In the genomic region with DNA sequence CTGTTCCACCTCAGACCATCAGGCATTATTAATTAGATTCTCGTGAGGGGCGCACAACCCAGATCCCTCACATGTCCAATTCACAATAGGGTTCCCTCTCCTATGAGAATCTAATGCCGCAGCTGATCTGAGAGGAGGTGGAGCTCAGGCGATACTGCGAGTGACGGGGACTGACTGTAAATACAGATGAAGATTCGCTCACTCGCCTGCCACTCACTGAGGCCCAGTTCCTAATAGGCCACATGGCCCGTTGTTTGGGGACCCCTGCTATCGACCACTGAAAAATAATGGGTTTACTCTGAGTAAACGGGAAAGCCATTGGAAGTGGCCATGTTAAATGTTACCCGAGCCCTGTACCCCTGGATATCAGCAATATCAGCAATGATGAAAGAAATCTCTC, we compare ENCODE assay signal across 29 cellular contexts.
"Had no signal": no experiment of that assay in that cellular context is flagged by ENCODE, and none has a peak within 500 bp of the region (broad histone marks: within the 10 kb centered on the region; RNA-seq: fewer than 3 reads in every experiment).

No MANE protein-coding gene starts in this region.

- H3K4me1 ChIP-seq: adrenal gland, body of pancreas, esophagus squamous epithelium, gastroesophageal sphincter, heart right ventricle had no signal

- H3K27me3 Mint-ChIP-seq: activated CD4-positive, alpha-beta memory T cell treated with anti-CD3 and anti-CD28 coated beads for 36 hours; activated CD4-positive, alpha-beta T cell treated with anti-CD3 and anti-CD28 coated beads, Interleukin-2, amount 10 ng/mL, durations not matched to agents 24 days and 14 days; activated CD8-positive, alpha-beta memory T cell treated with anti-CD3 and anti-CD28 coated beads, Interleukin-2, amount 10 ng/mL, durations not matched to agents 7 days and 5 days; activated naive CD8-positive, alpha-beta T cell treated with anti-CD3 and anti-CD28 coated beads, Interleukin-2, amount 50 U/mL, for 24 hours had no signal

- H3K4me3 Mint-ChIP-seq: activated B cell treated with CpG ODN at 0.5 μM for 24 hours; activated CD4-positive, alpha-beta memory T cell treated with anti-CD3 and anti-CD28 coated beads for 36 hours; activated CD4-positive, alpha-beta T cell treated with anti-CD3 and anti-CD28 coated beads, Interleukin-2, amount 10 ng/mL, durations not matched to agents 24 days and 14 days; activated CD8-positive, alpha-beta memory T cell treated with anti-CD3 and anti-CD28 coated beads, Interleukin-2, amount 10 ng/mL, durations not matched to agents 7 days and 5 days; activated CD8-positive, alpha-beta T cell treated with anti-CD3 and anti-CD28 coated beads, Interleukin-2, amount 10 ng/mL, durations not matched to agents 7 days and 5 days; activated naive CD4-positive, alpha-beta T cell treated with anti-CD3 and anti-CD28 coated beads for 36 hours; activated naive CD4-positive, alpha-beta T cell treated with anti-CD3 and anti-CD28 coated beads, Interleukin-2, amount 50 U/mL, for 24 hours; activated naive CD8-positive, alpha-beta T cell treated with anti-CD3 and anti-CD28 coated beads for 36 hours; activated naive CD8-positive, alpha-beta T cell treated with anti-CD3 and anti-CD28 coated beads, Interleukin-2, amount 50 U/mL, for 24 hours; activated T-helper 1 cell treated with anti-CD3 and anti-CD28 coated beads, Interleukin-12 subunit alpha, Interleukin-12 subunit beta, Interleukin-2, Interleukin-4 antibody, amounts not matched to agents 30 ng/mL and 10 ng/mL and 1 ng/mL, durations not matched to agents 14 hours and 24 hours and 36 hours had no signal

- H3K36me3 ChIP-seq: adrenal gland, esophagus squamous epithelium, gastroesophageal sphincter, heart right ventricle had no signal

- DNase-seq: activated B cell treated with CpG ODN at 0.5 μM for 24 hours; activated CD4-positive, alpha-beta memory T cell treated with anti-CD3 and anti-CD28 coated beads for 36 hours; activated CD4-positive, alpha-beta T cell treated with anti-CD3 and anti-CD28 coated beads, Interleukin-2, amount 10 ng/mL, durations not matched to agents 24 days and 14 days; activated CD8-positive, alpha-beta memory T cell treated with anti-CD3 and anti-CD28 coated beads, Interleukin-2, amount 10 ng/mL, durations not matched to agents 7 days and 5 days; activated CD8-positive, alpha-beta memory T cell treated with anti-CD3 and anti-CD28 coated beads, Interleukin-2, amount 50 U/mL, for 4 hours; activated CD8-positive, alpha-beta T cell treated with anti-CD3 and anti-CD28 coated beads, Interleukin-2, amount 10 ng/mL, durations not matched to agents 7 days and 5 days; activated effector memory CD4-positive, alpha-beta T cell treated with anti-CD3 and anti-CD28 coated beads, Interleukin-2, amount 50 U/mL, for 16 hours; activated naive CD4-positive, alpha-beta T cell treated with anti-CD3 and anti-CD28 coated beads for 36 hours; activated naive CD8-positive, alpha-beta T cell treated with anti-CD3 and anti-CD28 coated beads for 36 hours; activated naive CD8-positive, alpha-beta T cell treated with anti-CD3 and anti-CD28 coated beads, Interleukin-2, amount 50 U/mL, for 24 hours; activated T-cell treated with anti-CD3 and anti-CD28 coated beads, Interleukin-2, amount 50 U/mL, for 1 hour; activated T-cell treated with anti-CD3 and anti-CD28 coated beads, Interleukin-2, amount 50 U/mL, for 48 hours; adrenal gland; amygdala; aorta; body of pancreas; caudate nucleus; effector CD8-positive, alpha-beta T cell; esophagus squamous epithelium; foreskin melanocyte; heart right ventricle; T-helper 2 cell had no signal

- H3K27ac ChIP-seq: adrenal gland, body of pancreas, epithelial cell of prostate, esophagus squamous epithelium, gastroesophageal sphincter, heart right ventricle, VCaP had no signal

- H3K9me3 ChIP-seq: adrenal gland, body of pancreas, esophagus squamous epithelium, gastroesophageal sphincter, heart right ventricle had no signal

- H3K9me3 Mint-ChIP-seq: activated B cell treated with CpG ODN at 0.5 μM for 24 hours; activated CD4-positive, alpha-beta memory T cell treated with anti-CD3 and anti-CD28 coated beads for 36 hours; activated CD4-positive, alpha-beta T cell treated with anti-CD3 and anti-CD28 coated beads, Interleukin-2, amount 10 ng/mL, durations not matched to agents 24 days and 14 days; activated naive CD4-positive, alpha-beta T cell treated with anti-CD3 and anti-CD28 coated beads for 36 hours; activated naive CD4-positive, alpha-beta T cell treated with anti-CD3 and anti-CD28 coated beads, Interleukin-2, amount 50 U/mL, for 24 hours; activated naive CD8-positive, alpha-beta T cell treated with anti-CD3 and anti-CD28 coated beads for 36 hours; activated naive CD8-positive, alpha-beta T cell treated with anti-CD3 and anti-CD28 coated beads, Interleukin-2, amount 50 U/mL, for 24 hours; activated T-helper 1 cell treated with anti-CD3 and anti-CD28 coated beads, Interleukin-12 subunit alpha, Interleukin-12 subunit beta, Interleukin-2, Interleukin-4 antibody, amounts not matched to agents 30 ng/mL and 10 ng/mL and 1 ng/mL, durations not matched to agents 14 hours and 24 hours and 36 hours; activated T-helper 2 cell treated with anti-CD3 and anti-CD28 coated beads, Interferon-gamma antibody, Interleukin-2, Interleukin-4, amounts not matched to agents 10 μg/mL and 5 μg/mL and 100 μg/mL, durations not matched to agents 14 hours and 24 hours and 36 hours had no signal

- H3K4me1 Mint-ChIP-seq: activated B cell treated with CpG ODN at 0.5 μM for 24 hours; activated CD4-positive, alpha-beta T cell treated with anti-CD3 and anti-CD28 coated beads, Interleukin-2, amount 10 ng/mL, durations not matched to agents 24 days and 14 days; activated CD8-positive, alpha-beta memory T cell treated with anti-CD3 and anti-CD28 coated beads, Interleukin-2, amount 10 ng/mL, durations not matched to agents 7 days and 5 days; activated naive CD4-positive, alpha-beta T cell treated with anti-CD3 and anti-CD28 coated beads, Interleukin-2, amount 50 U/mL, for 24 hours; activated naive CD8-positive, alpha-beta T cell treated with anti-CD3 and anti-CD28 coated beads for 36 hours; activated naive CD8-positive, alpha-beta T cell treated with anti-CD3 and anti-CD28 coated beads, Interleukin-2, amount 50 U/mL, for 24 hours had no signal

- H3K36me3 Mint-ChIP-seq: activated CD4-positive, alpha-beta memory T cell treated with anti-CD3 and anti-CD28 coated beads for 36 hours; activated CD8-positive, alpha-beta memory T cell treated with anti-CD3 and anti-CD28 coated beads, Interleukin-2, amount 10 ng/mL, durations not matched to agents 7 days and 5 days; activated naive CD4-positive, alpha-beta T cell treated with anti-CD3 and anti-CD28 coated beads, Interleukin-2, amount 50 U/mL, for 24 hours; activated naive CD8-positive, alpha-beta T cell treated with anti-CD3 and anti-CD28 coated beads for 36 hours had no signal

- H3K27me3 ChIP-seq: adrenal gland, body of pancreas, esophagus squamous epithelium, gastroesophageal sphincter had no signal

- H3K4me3 ChIP-seq: adrenal gland, body of pancreas, esophagus squamous epithelium, gastroesophageal sphincter, heart right ventricle had no signal

- ATAC-seq: activated CD4-positive, CD25-positive, alpha-beta regulatory T cell treated with anti-CD3 and anti-CD28 coated beads, Interleukin-2, amount 50 U/mL, for 24 hours; activated CD8-positive, alpha-beta memory T cell treated with anti-CD3 and anti-CD28 coated beads, Interleukin-2, amount 10 ng/mL, durations not matched to agents 7 days and 5 days; activated CD8-positive, alpha-beta T cell treated with anti-CD3 and anti-CD28 coated beads, Interleukin-2, amount 10 ng/mL, durations not matched to agents 7 days and 5 days; activated naive CD8-positive, alpha-beta T cell treated with anti-CD3 and anti-CD28 coated beads, Interleukin-2, amount 50 U/mL, for 24 hours; body of pancreas; gastroesophageal sphincter; heart right ventricle had no signal

- H3K27ac Mint-ChIP-seq: activated B cell treated with CpG ODN at 0.5 μM for 24 hours; activated CD4-positive, alpha-beta memory T cell treated with anti-CD3 and anti-CD28 coated beads for 36 hours; activated CD4-positive, alpha-beta T cell treated with anti-CD3 and anti-CD28 coated beads, Interleukin-2, amount 10 ng/mL, durations not matched to agents 24 days and 14 days; activated CD8-positive, alpha-beta memory T cell treated with anti-CD3 and anti-CD28 coated beads, Interleukin-2, amount 10 ng/mL, durations not matched to agents 7 days and 5 days; activated CD8-positive, alpha-beta T cell treated with anti-CD3 and anti-CD28 coated beads, Interleukin-2, amount 10 ng/mL, durations not matched to agents 7 days and 5 days; activated naive CD4-positive, alpha-beta T cell treated with anti-CD3 and anti-CD28 coated beads for 36 hours; activated naive CD4-positive, alpha-beta T cell treated with anti-CD3 and anti-CD28 coated beads, Interleukin-2, amount 50 U/mL, for 24 hours; activated naive CD8-positive, alpha-beta T cell treated with anti-CD3 and anti-CD28 coated beads for 36 hours; activated naive CD8-positive, alpha-beta T cell treated with anti-CD3 and anti-CD28 coated beads, Interleukin-2, amount 50 U/mL, for 24 hours; activated T-helper 1 cell treated with anti-CD3 and anti-CD28 coated beads, Interleukin-12 subunit alpha, Interleukin-12 subunit beta, Interleukin-2, Interleukin-4 antibody, amounts not matched to agents 30 ng/mL and 10 ng/mL and 1 ng/mL, durations not matched to agents 14 hours and 24 hours and 36 hours; activated T-helper 2 cell treated with anti-CD3 and anti-CD28 coated beads, Interferon-gamma antibody, Interleukin-2, Interleukin-4, amounts not matched to agents 10 μg/mL and 5 μg/mL and 100 μg/mL, durations not matched to agents 14 hours and 24 hours and 36 hours had no signal
